2 cellular contexts compared by ENCODE assay signal in genomic region chr16:67968440-67969285, GRCh38.
TF ChIP-seq lines count a peak whose summit lies in the region.

TSS of gene SLC12A4 (minus strand) at chr16:67968637. CDS start at chr16:67968553, 84 bp downstream.

TF ChIP-seq in GM23338, 12 proteins besides CTCF, POLR2A, EP300 and RAD21:
- no peak for TF ChIP-seq EZH2phosphoT487 (IDR thresholded peaks at IDR 0.05; ENCODE audit: unreplicated experiment)
- TF ChIP-seq ETS1 (IDR thresholded peaks at IDR 0.05), result peak; percentile 75
- TF ChIP-seq REST (IDR thresholded peaks at IDR 0.05; ENCODE audit: unreplicated experiment), result no peak
- no peak for TF ChIP-seq EZH2 (IDR thresholded peaks at IDR 0.05; ENCODE audit: low read depth, unreplicated experiment)
- TF ChIP-seq ZNF331 (CRISPR knock-in tag; IDR thresholded peaks at IDR 0.05; ENCODE audit: low read depth), result no peak
- no peak for TF ChIP-seq NANOG (IDR thresholded peaks at IDR 0.05; ENCODE audit: borderline replicate concordance)
- TF ChIP-seq STAT1 (IDR thresholded peaks at IDR 0.05; ENCODE audit: unreplicated experiment), result no peak
- no peak for TF ChIP-seq JUNB (IDR thresholded peaks at IDR 0.05; ENCODE audit: unreplicated experiment)
- peak; percentile 61 for TF ChIP-seq POLR2AphosphoS5 (IDR thresholded peaks at IDR 0.05; ENCODE audit: low read depth)
- TF ChIP-seq ZNF462 (CRISPR knock-in tag; IDR thresholded peaks at IDR 0.05), result no peak

TF ChIP-seq in GM12878, 131 proteins besides CTCF, POLR2A, EP300 and RAD21 (continues in another document):
- TF ChIP-seq MAX (IDR thresholded peaks at IDR 0.05; ENCODE audit: low read depth, low read length) (no peak), SUPT20H (IDR thresholded peaks at IDR 0.05; ENCODE audit: borderline replicate concordance, control insufficient read depth, low read depth, low read length) (no peak), E2F4 (IDR thresholded peaks at IDR 0.05; ENCODE audit: low read depth, low read length) (peak; percentile 80), FOXM1 (IDR thresholded peaks at IDR 0.05; ENCODE audit: low read depth, low read length) (no peak), BACH1 (IDR thresholded peaks at IDR 0.05; ENCODE audit: borderline replicate concordance) (0 out of 2 replicates have a peak, but pooled peaks have one; percentile 31), YBX1 (IDR thresholded peaks at IDR 0.05) (no peak), BMI1 (IDR thresholded peaks at IDR 0.05; ENCODE audit: borderline replicate concordance) (no peak), RELB (IDR thresholded peaks at IDR 0.05; ENCODE audit: low read depth) (peak; percentile 67), MEF2B (IDR thresholded peaks at IDR 0.05; ENCODE audit: partially characterized antibody, poor library complexity, severe bottlenecking) (no peak), RB1 (IDR thresholded peaks at IDR 0.05; ENCODE audit: borderline replicate concordance) (peak; percentile 95; the same call in 1 of the 2 replicates), SREBF2 (IDR thresholded peaks at IDR 0.05; ENCODE audit: low read length) (no peak), WRNIP1 (IDR thresholded peaks at IDR 0.05; ENCODE audit: borderline replicate concordance, low read depth, low read length) (no peak), IRF3 (IDR thresholded peaks at IDR 0.05) (no peak), ZNF592 (IDR thresholded peaks at IDR 0.05) (no peak), IRF4 (IDR thresholded peaks at IDR 0.05; ENCODE audit: low read depth, low read length) (no peak), ZSCAN29 (IDR thresholded peaks at IDR 0.05) (no peak), FOXK2 (IDR thresholded peaks at IDR 0.05) (no peak), SIN3A (IDR thresholded peaks at IDR 0.05; ENCODE audit: low read depth, low read length) (peak; percentile 47; the same call in 1 of the 2 replicates), ZNF384 (IDR thresholded peaks at IDR 0.05; ENCODE audit: borderline replicate concordance, low read depth, low read length) (no peak), YY1 (IDR thresholded peaks at IDR 0.05; ENCODE audit: low read depth, low read length) (peak; percentile 55; the same call in 1 of the 2 replicates), TARDBP (IDR thresholded peaks at IDR 0.05; ENCODE audit: borderline replicate concordance) (no peak), NBN (IDR thresholded peaks at IDR 0.05) (peak; percentile 88), NFIC (IDR thresholded peaks at IDR 0.05; ENCODE audit: low read depth, low read length) (no peak), POLR2AphosphoS5 (IDR thresholded peaks at IDR 0.05; ENCODE audit: low read length) (peak; percentile 50; the same call in 1 of the 2 replicates), SMARCA5 (IDR thresholded peaks at IDR 0.05) (peak; percentile 100), IKZF2 (IDR thresholded peaks at IDR 0.05) (peak in 1 of 2 experiments; percentile 15; a peak in 1 of 4 replicates), NFXL1 (IDR thresholded peaks at IDR 0.05; ENCODE audit: borderline replicate concordance) (peak; percentile 99), ATF3 (IDR thresholded peaks at IDR 0.05; ENCODE audit: borderline replicate concordance, extremely low read depth, low read depth, low read length) (no peak), ZNF24 (IDR thresholded peaks at IDR 0.05) (no peak), TCF7 (IDR thresholded peaks at IDR 0.05; ENCODE audit: borderline replicate concordance) (no peak), POU2F2 (IDR thresholded peaks at IDR 0.05; ENCODE audit: borderline replicate concordance, low read depth, low read length) (no peak), ZBTB4 (CRISPR knock-in tag; IDR thresholded peaks at IDR 0.05) (no peak), MLLT1 (IDR thresholded peaks at IDR 0.05) (0 out of 2 replicates have a peak, but pooled peaks have one; percentile 52), MTA2 (IDR thresholded peaks at IDR 0.05; ENCODE audit: low read depth) (peak; percentile 32; the same call in 1 of the 2 replicates), PML (IDR thresholded peaks at IDR 0.05; ENCODE audit: low read length) (0 out of 2 replicates have a peak, but pooled peaks have one; percentile 38), CHD4 (IDR thresholded peaks at IDR 0.05) (peak; percentile 43; the same call in 1 of the 2 replicates), SPI1 (IDR thresholded peaks at IDR 0.05; ENCODE audit: borderline replicate concordance, insufficient read depth, low read depth, low read length) (peak; percentile 62), ZBTB40 (IDR thresholded peaks at IDR 0.05; ENCODE audit: borderline replicate concordance) (0 out of 2 replicates have a peak, but pooled peaks have one; percentile 38), POLR2AphosphoS2 (IDR thresholded peaks at IDR 0.05; ENCODE audit: low read depth, low read length) (no peak), ZNF217 (IDR thresholded peaks at IDR 0.05) (peak; percentile 83; the same call in 1 of the 2 replicates), MYC (IDR thresholded peaks at IDR 0.05; ENCODE audit: insufficient read depth, insufficient read length, insufficient replicate concordance, low read length, severe bottlenecking) (peak; percentile 46), PAX8 (IDR thresholded peaks at IDR 0.05) (no peak), HCFC1 (IDR thresholded peaks at IDR 0.05; ENCODE audit: low read length) (no peak), LARP7 (IDR thresholded peaks at IDR 0.05) (peak; percentile 10)
